8 cellular contexts compared by ENCODE assay signal in the genomic region with DNA sequence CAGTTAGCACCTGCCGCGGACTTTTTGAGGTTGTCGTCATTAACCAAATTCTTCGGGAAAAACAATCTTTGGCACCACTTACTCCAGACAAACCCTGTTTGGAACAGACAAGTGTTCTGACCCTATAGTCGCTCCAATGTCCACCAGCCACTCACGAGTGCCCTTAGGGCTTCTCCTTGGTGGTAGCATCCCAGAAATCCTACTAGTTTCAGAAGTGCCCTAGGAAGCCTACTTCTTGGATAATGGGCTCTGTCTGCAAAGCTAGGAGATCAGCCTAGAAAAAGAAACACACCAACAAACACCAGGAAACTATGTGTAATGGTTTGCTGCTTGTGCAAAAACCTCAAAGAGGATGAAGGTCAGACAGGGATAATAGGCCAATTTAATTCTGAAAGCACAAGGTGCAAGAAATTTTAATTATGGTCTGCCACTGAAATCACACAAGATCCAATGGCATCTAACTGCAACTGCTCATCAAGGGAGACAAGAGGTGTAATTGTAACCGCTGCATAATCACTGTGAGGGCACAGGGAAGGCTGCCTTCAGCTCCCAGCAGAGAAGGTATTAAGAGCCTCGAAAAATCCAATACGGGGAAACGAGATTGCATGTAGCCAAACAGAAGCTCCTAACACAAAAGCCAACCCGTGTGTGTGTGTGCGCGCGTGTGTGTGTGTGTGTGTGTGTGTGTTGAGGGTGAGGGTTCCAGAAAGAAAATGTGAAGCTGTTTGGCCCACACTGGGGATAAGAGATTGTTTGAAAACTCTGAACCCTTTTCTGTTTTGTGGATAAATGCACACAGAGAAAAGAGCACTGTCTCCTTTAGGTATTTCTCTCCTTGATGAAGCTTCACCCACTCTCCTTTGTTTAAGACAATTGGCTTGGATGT. TPM values are rescaled to one million over a fixed set of nuclear protein-coding genes. Genes with fewer than 3 reads are reported as not detected.
A peak's percentile ranks its signal among the peaks of the same experiment; 100 is the strongest.
DNase-seq lines count a peak whose midpoint lies in the region; ATAC-seq and TF ChIP-seq lines count a peak whose summit lies in the region.

No MANE protein-coding gene starts in this region.

- peak overlapping the region; percentile 96 for H3K27ac ChIP-seq in stomach smooth muscle (ENCODE audit: low read length)

- H3K4me1 ChIP-seq in stomach smooth muscle (ENCODE audit: control insufficient read depth, insufficient read depth, low read length): peaks cover 19% of the 10 kb centered on the region

- no peaks in the 10 kb centered on the region for H3K9me3 ChIP-seq in stomach smooth muscle (ENCODE audit: control insufficient read depth in 2 of 2, low read length in 2 of 2)

- DNase-seq in NCI-H146 (lab: John Stamatoyannopoulos, UW) (peak; percentile 68), left lobe of liver (ENCODE audit: low spot score) (no peak), iPS-NIHi7 (ENCODE audit: extremely low spot score) (no peak)
- no peak for DNase-seq in stimulated activated CD4-positive, alpha-beta T cell treated with anti-CD3 and anti-CD28 coated beads, Interleukin-2, amount 100 ng/mL, for 24 hours

- TF ChIP-seq CTCF in brain (conservative IDR thresholded peaks at IDR 0.05): no peak

- H3K27me3 Mint-ChIP-seq in brain: peaks cover 96% of the 10 kb centered on the region

- no peaks in the 10 kb centered on the region for H3K9me3 Mint-ChIP-seq in brain

- H3K4me3 Mint-ChIP-seq in brain: peak overlapping the region; percentile 88 to 98 (median 94)

- H3K36me3 Mint-ChIP-seq in brain: peaks cover 6% of the 10 kb centered on the region

- H3K4me1 Mint-ChIP-seq in brain: peaks cover 64% of the 10 kb centered on the region

- peak; percentile 10 for ATAC-seq in left lobe of liver
- ATAC-seq in HG02885 (IDR thresholded peaks at IDR 0.05; ENCODE audit: poor library complexity, unreplicated experiment): no peak
- no peak for ATAC-seq in GM18873 (IDR thresholded peaks at IDR 0.05; ENCODE audit: low FRiP score, unreplicated experiment)

- H3K27ac Mint-ChIP-seq in brain: peak overlapping the region; percentile 26 to 98 (median 90)

- H3K36me3 ChIP-seq in stomach smooth muscle (ENCODE audit: control insufficient read depth in 2 of 2, insufficient read depth in 2 of 2, low read length in 2 of 2): no peaks in the 10 kb centered on the region

- no peaks in the 10 kb centered on the region for H3K27me3 ChIP-seq in stomach smooth muscle (ENCODE audit: control insufficient read depth in 1 of 2, insufficient read depth in 2 of 2, low read length in 2 of 2)

- H3K9ac ChIP-seq in stomach smooth muscle (ENCODE audit: low read length in 2 of 2): peak overlapping the region; percentile 55 to 99

- peak overlapping the region; percentile 95 to 99 for H3K4me3 ChIP-seq in stomach smooth muscle (ENCODE audit: low read length in 2 of 2)

RNA-seq across cellular contexts. Expression of a gene that starts 2.2 kb away (rescaled TPM):
- polyA plus RNA-seq in brain (ENCODE audit: insufficient read depth, low read depth, low replicate concordance): 95.8 TPM
- 11.2 TPM for total RNA-seq in left lobe of liver
